Comparison of ENCODE assay signal across 8 cellular contexts in the genomic region with DNA sequence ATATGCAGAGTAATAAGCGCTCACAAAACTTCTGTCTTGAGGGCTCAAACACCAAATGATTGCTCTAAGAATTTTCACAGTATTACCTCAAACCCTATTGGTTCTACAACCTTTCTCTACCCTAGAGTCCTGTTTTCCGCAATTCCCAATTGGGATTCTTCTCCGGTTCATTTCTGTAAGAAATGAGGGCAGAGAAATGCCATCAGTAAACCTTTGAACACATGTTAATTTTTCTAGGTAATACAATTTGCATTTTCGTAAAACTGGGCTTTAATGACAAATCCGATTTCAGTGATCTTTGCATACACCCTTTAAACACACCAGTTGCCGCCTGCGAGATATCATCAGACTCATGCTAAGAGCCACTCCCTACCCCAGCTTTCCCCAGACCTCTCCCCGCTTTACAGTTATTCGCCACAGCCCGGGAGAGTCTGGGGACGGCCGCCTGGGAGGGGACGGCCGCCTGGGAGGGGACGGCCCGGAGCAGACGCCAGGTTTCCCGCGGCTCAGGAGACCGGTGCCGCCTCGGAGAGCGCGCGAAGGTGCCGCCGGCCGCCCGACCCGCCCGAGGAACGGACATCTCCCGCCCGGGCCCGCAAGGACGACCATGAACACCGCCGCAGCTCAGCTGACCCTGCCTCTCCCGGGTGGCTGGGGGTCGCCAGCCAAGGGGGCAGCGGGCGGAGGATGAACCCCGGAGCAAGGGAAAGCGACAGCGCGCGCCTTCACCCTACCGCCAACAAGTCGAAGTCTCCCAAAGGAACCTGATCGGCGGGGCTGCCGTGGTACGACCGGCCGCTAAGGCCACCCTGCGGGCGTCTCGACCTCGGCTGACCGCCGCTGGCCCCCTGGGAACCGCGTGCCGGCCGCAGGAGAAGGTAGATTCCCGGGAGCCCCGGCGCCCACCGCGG. TPM values are rescaled to one million over a fixed set of nuclear protein-coding genes. Genes with fewer than 3 reads are reported as not detected.
DNase-seq lines count a peak whose midpoint lies in the region; ATAC-seq and TF ChIP-seq lines count a peak whose summit lies in the region.

No MANE protein-coding gene starts in this region.

- H3K27me3 ChIP-seq in HCT116 (ENCODE audit: insufficient read depth, low read length) = no peaks in the 10 kb centered on the region
- no peaks in the 10 kb centered on the region for H3K27me3 ChIP-seq in MG63

- H3K4me1 ChIP-seq in HCT116 (ENCODE audit: control insufficient read depth in 1 of 2, insufficient read depth in 2 of 2, low read length in 2 of 2) = peaks cover 13 to 30% of the 10 kb centered on the region in 2 experiments; a peak in 3 of 4 replicates
- H3K4me1 ChIP-seq in mesodermal cell (ENCODE audit: control insufficient read depth, insufficient read depth, low read length, poor library complexity, severe bottlenecking) = peaks cover under 1% of the 10 kb centered on the region

- no peak for TF ChIP-seq RAD21 in HCT116 (IDR thresholded peaks at IDR 0.05; ENCODE audit: low read depth)

- H3K4me3 ChIP-seq in HCT116 (replicated peaks in 1 of 2; ENCODE audit: low read depth in 1 of 2, low read length in 2 of 2) (peak overlapping the region; percentile 82 to 91), MG63 (peak overlapping the region; percentile 91), WI38 (ENCODE audit: low read depth, low read length) (peak overlapping the region; percentile 89), mesodermal cell (ENCODE audit: extremely low read depth, insufficient read depth, low read length, poor library complexity, severe bottlenecking) (peak overlapping the region; percentile 78)

- H3K27ac Mint-ChIP-seq in effector memory CD8-positive, alpha-beta T cell = peak overlapping the region; percentile 96 to 97
- peak overlapping the region; percentile 76 to 84 for H3K27ac Mint-ChIP-seq in stimulated activated naive CD8-positive, alpha-beta T cell treated with anti-CD3 and anti-CD28 coated beads, Interleukin-15, amount 100 ng/mL, for 72 hours

- RAD21 ChIA-PET in HCT116 (lab: Charles Lee; ENCODE audit: low non-redundant PET in 1 of 2, low total read pairs in 2 of 2, uncharacterized antibody in 2 of 2, unreplicated experiment in 2 of 2) = no interaction called here

- peak overlapping the region; percentile 93 to 94 for H3K4me3 Mint-ChIP-seq in effector memory CD8-positive, alpha-beta T cell
- H3K4me3 Mint-ChIP-seq in stimulated activated naive CD8-positive, alpha-beta T cell treated with anti-CD3 and anti-CD28 coated beads, Interleukin-15, amount 100 ng/mL, for 72 hours = peak overlapping the region; percentile 98 to 99

- H3K4me2 ChIP-seq in HCT116 (ENCODE audit: low read length) = peak overlapping the region; percentile 82

- H3K9me2 ChIP-seq in HCT116 (ENCODE audit: insufficient read depth) = no peaks in the 10 kb centered on the region

- H3K36me3 Mint-ChIP-seq in effector memory CD8-positive, alpha-beta T cell (ENCODE audit: insufficient read depth) = peaks cover 7% of the 10 kb centered on the region

- 0 to 1% methylated on average over 58 to 61 of the region's 70 CpGs for WGBS in mesodermal cell (ENCODE audit: insufficient coverage in 2 of 2), 2 experiments

- DNase-seq in A172 (ENCODE audit: low spot score) = peak; percentile 28
- peak; percentile 63 for DNase-seq in GM03348 (ENCODE audit: low spot score)
- DNase-seq in HCT116 (ENCODE audit: low read depth, low spot score) = no peak
- peak; percentile 39 for DNase-seq in MG63
- peak in 1 of 3 experiments; percentile 7 for DNase-seq in effector memory CD8-positive, alpha-beta T cell
- peak in 1 of 2 donors; percentile 44 for DNase-seq in stimulated activated naive CD8-positive, alpha-beta T cell treated with anti-CD3 and anti-CD28 coated beads, Interleukin-15, amount 100 ng/mL, for 72 hours

- TF ChIP-seq POLR2A in HCT116 (IDR thresholded peaks at IDR 0.05; ENCODE audit: borderline replicate concordance, extremely low read depth, insufficient read depth, insufficient read length) = no peak

- intact Hi-C loops in HCT116 (cut with micrococcal nuclease) = loop anchor here (5.0 kb wide), 1 partner anchor 124 kb away; a partner anchor contains a TSS

- peaks cover 91% of the 10 kb centered on the region for H3K79me2 ChIP-seq in HCT116 (ENCODE audit: insufficient read depth, low read length)

- no peaks in the 10 kb centered on the region for H3K9me3 Mint-ChIP-seq in effector memory CD8-positive, alpha-beta T cell
- H3K9me3 Mint-ChIP-seq in stimulated activated naive CD8-positive, alpha-beta T cell treated with anti-CD3 and anti-CD28 coated beads, Interleukin-15, amount 100 ng/mL, for 72 hours = no peaks in the 10 kb centered on the region

- no peak overlapping the region for H2AFZ ChIP-seq in HCT116 (ENCODE audit: low read depth, low read length, poor library complexity, severe bottlenecking)

- TF ChIP-seq CTCF in HCT116 (IDR thresholded peaks at IDR 0.05 in 2 of 3, conservative IDR thresholded peaks at IDR 0.05 in 1 of 3; ENCODE audit: borderline replicate concordance in 1 of 3, insufficient read depth in 1 of 3, low read depth in 2 of 3, low read length in 2 of 3) (no peak), WI38 (IDR thresholded peaks at IDR 0.05; ENCODE audit: low read depth, low read length) (no peak)

- H3K27me3 Mint-ChIP-seq in effector memory CD8-positive, alpha-beta T cell = no peaks in the 10 kb centered on the region
- no peaks in the 10 kb centered on the region for H3K27me3 Mint-ChIP-seq in stimulated activated naive CD8-positive, alpha-beta T cell treated with anti-CD3 and anti-CD28 coated beads, Interleukin-15, amount 100 ng/mL, for 72 hours

- no peaks in the 10 kb centered on the region for H3K36me3 ChIP-seq in HCT116 (ENCODE audit: control insufficient read depth in 1 of 2, insufficient read depth in 2 of 2, low read length in 2 of 2)
- H3K36me3 ChIP-seq in MG63 = no peaks in the 10 kb centered on the region
- no peaks in the 10 kb centered on the region for H3K36me3 ChIP-seq in mesodermal cell (ENCODE audit: control insufficient read depth, insufficient read depth, low read length)

- ATAC-seq in HCT116 = peak; percentile 61
- ATAC-seq in effector memory CD8-positive, alpha-beta T cell (replicated peaks) = peak; percentile 34
- ATAC-seq in stimulated activated naive CD8-positive, alpha-beta T cell treated with anti-CD3 and anti-CD28 coated beads, Interleukin-15, amount 100 ng/mL, for 72 hours = peak; percentile 67

- H3K27ac ChIP-seq in HCT116 (ENCODE audit: low read depth, low read length) = peak overlapping the region; percentile 95
- H3K27ac ChIP-seq in mesodermal cell (ENCODE audit: low read depth, low read length, severe bottlenecking) = peak overlapping the region; percentile 98

- no peaks in the 10 kb centered on the region for H3K9me3 ChIP-seq in HCT116 (ENCODE audit: control insufficient read depth in 1 of 2, insufficient read depth in 1 of 2, low read depth in 1 of 2, low read length in 2 of 2)
- H3K9me3 ChIP-seq in MG63 = no peaks in the 10 kb centered on the region
- H3K9me3 ChIP-seq in mesodermal cell (ENCODE audit: control insufficient read depth, low read length) = no peaks in the 10 kb centered on the region

- peak overlapping the region; percentile 83 for H3K9ac ChIP-seq in HCT116 (ENCODE audit: low read length)

- H3K4me1 Mint-ChIP-seq in effector memory CD8-positive, alpha-beta T cell (ENCODE audit: low read depth in 2 of 2) = peaks cover 21 to 24% of the 10 kb centered on the region in 2 donors
- H3K4me1 Mint-ChIP-seq in stimulated activated naive CD8-positive, alpha-beta T cell treated with anti-CD3 and anti-CD28 coated beads, Interleukin-15, amount 100 ng/mL, for 72 hours = peaks cover 32% of the 10 kb centered on the region

- H4K20me1 ChIP-seq in HCT116 (ENCODE audit: insufficient read depth) = no peaks in the 10 kb centered on the region; the same call in 1 of the 2 replicates

- no TSS peak for BruUV-seq in HCT116 (replicated peaks; lab: Mats Ljungman, UMichigan)

- CTCF ChIA-PET in HCT116 (lab: Charles Lee) = no interaction called here

- POLR2A ChIA-PET in HCT116 (lab: Charles Lee) = interaction anchor here (0.6 to 0.9 kb wide), 6 partner anchors 10 to 608 kb away, joined by 3 to 4 read pairs (median 3); no protein-coding TSS in a partner anchor

TF ChIP-seq in HCT116, 20 proteins besides CTCF, POLR2A, EP300 and RAD21:
- TF ChIP-seq TCF7L2 (IDR thresholded peaks at IDR 0.05; ENCODE audit: borderline replicate concordance, extremely low read depth, insufficient read depth, insufficient read length) = no peak
- peak; percentile 68 for TF ChIP-seq SIN3A (IDR thresholded peaks at IDR 0.05; ENCODE audit: low read depth)
- no peak for TF ChIP-seq EGR1 (IDR thresholded peaks at IDR 0.05; ENCODE audit: low read depth)
- TF ChIP-seq POLR2AphosphoS5 (IDR thresholded peaks at IDR 0.05; ENCODE audit: low read depth, low read length) = peak; percentile 71; the same call in 1 of the 2 replicates
- no peak for TF ChIP-seq YY1 (IDR thresholded peaks at IDR 0.05; ENCODE audit: extremely low read depth, insufficient replicate concordance, low read depth, low read length)
- TF ChIP-seq SRF (IDR thresholded peaks at IDR 0.05; ENCODE audit: low read depth) = no peak
- no peak for TF ChIP-seq SP1 (IDR thresholded peaks at IDR 0.05; ENCODE audit: low read depth)
- TF ChIP-seq FOSL1 (IDR thresholded peaks at IDR 0.05; ENCODE audit: low read depth) = no peak
- TF ChIP-seq JUND (IDR thresholded peaks at IDR 0.05) = no peak; the same call in 1 of the 2 replicates
- TF ChIP-seq, protein P1, sequence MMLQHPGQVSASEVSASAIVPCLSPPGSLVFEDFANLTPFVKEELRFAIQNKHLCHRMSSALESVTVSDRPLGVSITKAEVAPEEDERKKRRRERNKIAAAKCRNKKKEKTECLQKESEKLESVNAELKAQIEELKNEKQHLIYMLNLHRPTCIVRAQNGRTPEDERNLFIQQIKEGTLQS (IDR thresholded peaks at IDR 0.05) = no peak
- TF ChIP-seq, protein P2, sequence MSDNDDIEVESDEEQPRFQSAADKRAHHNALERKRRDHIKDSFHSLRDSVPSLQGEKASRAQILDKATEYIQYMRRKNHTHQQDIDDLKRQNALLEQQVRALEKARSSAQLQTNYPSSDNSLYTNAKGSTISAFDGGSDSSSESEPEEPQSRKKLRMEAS (IDR thresholded peaks at IDR 0.05) = peak; percentile 25; the same call in 1 of the 2 replicates
TF ChIP-seq in HCT116: peak in this region for 3.

RNA-seq across cellular contexts. Expression of a gene that starts 0.5 kb away (rescaled TPM):
- 29.4 and 38.6 TPM in 2 replicates for total RNA-seq in A172 (2014; rRNA removed; shearing (Covaris generic))
- 26.4 TPM for total RNA-seq in HCT116 (2021; ENCODE audit: unreplicated experiment)
- polyA plus RNA-seq in HCT116 (2012) = 6.1 and 10.1 TPM in 2 replicates
- total RNA-seq in MG63 (2014; rRNA removed; shearing (Covaris generic); ENCODE audit: low replicate concordance) = 11.4 and 24.6 TPM in 2 replicates
- 24.0 TPM for polyA plus RNA-seq in mesodermal cell (2013, experiment 1 of 2)
- polyA plus RNA-seq in mesodermal cell (2013, experiment 2 of 2) = 30.3 TPM

RNA-seq across cellular contexts. Expression of a gene that starts 0.8 kb away (rescaled TPM):
- total RNA-seq in A172 (2014; rRNA removed; shearing (Covaris generic)) = 24.7 and 31.2 TPM in 2 replicates
- 19.7 TPM for total RNA-seq in HCT116 (2021; ENCODE audit: unreplicated experiment)
- polyA plus RNA-seq in HCT116 (2012) = 7.4 and 7.8 TPM in 2 replicates
- 8.3 and 49.4 TPM in 2 replicates for total RNA-seq in MG63 (2014; rRNA removed; shearing (Covaris generic); ENCODE audit: low replicate concordance)
- polyA plus RNA-seq in mesodermal cell (2013, experiment 1 of 2) = 8.7 TPM
- 11.1 TPM for polyA plus RNA-seq in mesodermal cell (2013, experiment 2 of 2)
